In genomic region chr5:126052120-126052519, GRCh38 we compare ENCODE assay signal across 1 cellular context.
A peak's percentile ranks its signal among the peaks of the same experiment; 100 is the strongest.
TF ChIP-seq lines count a peak whose summit lies in the region.

No MANE protein-coding gene starts in this region.

TF ChIP-seq in HepG2, 621 proteins besides CTCF, POLR2A, EP300 and RAD21 (continued from another document):
- TF ChIP-seq TBX3 (IDR thresholded peaks at IDR 0.05; ENCODE audit: borderline replicate concordance) (no peak), CEBPG (CRISPR knock-in tag; IDR thresholded peaks at IDR 0.05) (0 out of 2 replicates have a peak, but pooled peaks have one; percentile 27), NFYB (CRISPR knock-in tag; IDR thresholded peaks at IDR 0.05) (no peak), DMAP1 (CRISPR knock-in tag; IDR thresholded peaks at IDR 0.05) (no peak)
- TF ChIP-seq, protein P1, sequence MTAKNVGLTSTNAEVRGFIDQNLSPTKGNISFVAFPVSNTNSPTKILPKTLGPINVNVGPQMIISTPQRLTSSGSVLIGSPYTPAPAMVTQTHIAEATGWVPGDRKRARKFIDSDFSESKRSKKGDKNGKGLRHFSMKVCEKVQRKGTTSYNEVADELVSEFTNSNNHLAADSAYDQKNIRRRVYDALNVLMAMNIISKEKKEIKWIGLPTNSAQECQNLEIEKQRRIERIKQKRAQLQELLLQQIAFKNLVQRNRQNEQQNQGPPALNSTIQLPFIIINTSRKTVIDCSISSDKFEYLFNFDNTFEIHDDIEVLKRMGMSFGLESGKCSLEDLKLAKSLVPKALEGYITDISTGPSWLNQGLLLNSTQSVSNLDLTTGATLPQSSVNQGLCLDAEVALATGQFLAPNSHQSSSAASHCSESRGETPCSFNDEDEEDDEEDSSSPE (CRISPR knock-in tag; IDR thresholded peaks at IDR 0.05), result no peak
